Comparison of ENCODE assay signal across 30 cellular contexts in the genomic region with DNA sequence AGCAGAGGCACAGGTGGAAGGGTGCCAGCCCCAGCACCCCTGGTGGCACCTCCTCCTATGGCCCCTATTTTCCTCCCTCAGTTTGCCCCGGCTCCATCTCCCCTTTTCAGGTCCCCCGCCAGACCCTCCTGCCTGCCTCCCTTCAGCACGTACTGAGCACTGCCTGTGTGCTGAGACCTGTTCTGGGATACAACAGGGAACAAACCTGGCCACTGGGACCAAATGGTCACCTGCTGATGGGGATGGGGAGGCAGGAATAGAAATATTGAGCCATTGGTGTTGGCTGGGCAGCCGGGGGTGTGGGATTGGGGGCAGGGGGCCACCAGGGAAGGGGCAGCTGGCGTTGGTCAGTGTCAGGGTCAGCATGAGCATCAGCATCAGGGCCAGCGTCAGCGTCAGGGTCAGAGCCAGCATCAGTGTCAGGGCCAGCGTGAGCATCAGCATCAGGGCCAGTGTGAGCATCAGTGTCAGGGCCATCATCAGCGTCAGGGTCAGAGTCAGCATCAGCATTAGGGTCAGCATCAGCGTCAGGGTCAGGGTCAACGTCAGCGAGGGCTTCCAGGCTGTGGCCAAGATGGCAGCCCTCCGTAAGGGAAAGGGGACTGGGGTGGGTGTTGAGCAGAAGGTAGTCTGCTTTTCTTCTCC.
"Had no signal": no experiment of that assay in that cellular context is flagged by ENCODE, and none has a peak within 500 bp of the region (broad histone marks: within the 10 kb centered on the region; RNA-seq: fewer than 3 reads in every experiment).

No MANE protein-coding gene starts in this region.

- H3K4me3 Mint-ChIP-seq: activated B cell treated with CpG ODN at 0.5 μM for 24 hours; activated naive CD8-positive, alpha-beta T cell; activated T-cell treated with anti-CD3 and anti-CD28 coated beads, Interleukin-2, amount 50 U/mL, for 72 hours; brain; nephron progenitor cell; stimulated activated effector memory CD8-positive, alpha-beta T cell treated with anti-CD3 and anti-CD28 coated beads, Interleukin-12 subunit alpha, Interleukin-12 subunit beta, amount 100 ng/mL, for 72 hours; stimulated activated naive CD8-positive, alpha-beta T cell treated with anti-CD3 and anti-CD28 coated beads, Interleukin-15, Interleukin-2, amounts not matched to agents 100 ng/mL and 50 ng/mL, for 24 hours; T-helper 2 cell treated with Interferon-gamma antibody and Interleukin-4, amounts not matched to agents 5 μg/mL and 100 μg/mL, for 36 hours had no signal

- H3K9me3 Mint-ChIP-seq: activated B cell treated with CpG ODN at 0.5 μM for 24 hours; activated T-cell treated with anti-CD3 and anti-CD28 coated beads, Interleukin-2, amount 50 U/mL, for 72 hours; nephron progenitor cell; stimulated activated effector memory CD8-positive, alpha-beta T cell treated with anti-CD3 and anti-CD28 coated beads, Interleukin-12 subunit alpha, Interleukin-12 subunit beta, amount 100 ng/mL, for 72 hours; stimulated activated naive CD8-positive, alpha-beta T cell treated with anti-CD3 and anti-CD28 coated beads, Interleukin-15, Interleukin-2, amounts not matched to agents 100 ng/mL and 50 ng/mL, for 24 hours; T-helper 2 cell treated with Interferon-gamma antibody and Interleukin-4, amounts not matched to agents 5 μg/mL and 100 μg/mL, for 36 hours had no signal

- H3K36me3 ChIP-seq: ovary had no signal

- H3K27ac ChIP-seq: ascending aorta, epithelial cell of prostate, esophagus squamous epithelium, heart right ventricle, left lung, ovary, right lobe of liver, skin epidermis, upper lobe of right lung had no signal

- H3K4me1 ChIP-seq: ascending aorta, upper lobe of right lung had no signal

- H3K27ac Mint-ChIP-seq: activated B cell treated with CpG ODN at 0.5 μM for 24 hours; activated naive CD8-positive, alpha-beta T cell; activated T-cell treated with anti-CD3 and anti-CD28 coated beads, Interleukin-2, amount 50 U/mL, for 72 hours; nephron progenitor cell; progenitor cell of endocrine pancreas; stimulated activated effector memory CD8-positive, alpha-beta T cell treated with anti-CD3 and anti-CD28 coated beads, Interleukin-12 subunit alpha, Interleukin-12 subunit beta, amount 100 ng/mL, for 72 hours; stimulated activated naive CD8-positive, alpha-beta T cell treated with anti-CD3 and anti-CD28 coated beads, Interleukin-15, Interleukin-2, amounts not matched to agents 100 ng/mL and 50 ng/mL, for 24 hours; T-helper 2 cell treated with Interferon-gamma antibody and Interleukin-4, amounts not matched to agents 5 μg/mL and 100 μg/mL, for 36 hours had no signal

- H3K4me3 ChIP-seq: ascending aorta, esophagus squamous epithelium, heart right ventricle, left lung, lung, mucosa of descending colon, ovary, right lobe of liver, skin epidermis, upper lobe of right lung had no signal

- H3K27me3 ChIP-seq: ascending aorta, esophagus squamous epithelium, heart right ventricle, left lung, ovary, right lobe of liver, upper lobe of right lung had no signal

- H3K9me3 ChIP-seq: ascending aorta, esophagus squamous epithelium, heart right ventricle, left lung, mucosa of descending colon, ovary, right lobe of liver, upper lobe of right lung had no signal

- H3K27me3 Mint-ChIP-seq: activated B cell treated with CpG ODN at 0.5 μM for 24 hours; activated naive CD8-positive, alpha-beta T cell; brain; progenitor cell of endocrine pancreas; stimulated activated naive CD8-positive, alpha-beta T cell treated with anti-CD3 and anti-CD28 coated beads, Interleukin-15, Interleukin-2, amounts not matched to agents 100 ng/mL and 50 ng/mL, for 24 hours had no signal

- ATAC-seq: activated T-cell treated with anti-CD3 and anti-CD28 coated beads, Interleukin-2, amount 50 U/mL, for 72 hours; heart right ventricle; left lung; mucosa of descending colon; right lobe of liver; stimulated activated effector memory CD8-positive, alpha-beta T cell treated with anti-CD3 and anti-CD28 coated beads, Interleukin-12 subunit alpha, Interleukin-12 subunit beta, amount 100 ng/mL, for 72 hours; upper lobe of right lung had no signal

- DNase-seq: activated B cell treated with CpG ODN at 0.5 μM for 24 hours; activated CD4-positive, alpha-beta T cell treated with anti-CD3 and anti-CD28 coated beads, Interleukin-2, amount 50 U/mL, for 1 hour; activated naive CD4-positive, alpha-beta T cell; activated T-cell treated with anti-CD3 and anti-CD28 coated beads for 4 hours; activated T-cell treated with anti-CD3 and anti-CD28 coated beads, Interleukin-2, amount 50 U/mL, for 72 hours; cortex of kidney; esophagus squamous epithelium; foreskin melanocyte; heart right ventricle; kidney glomerular epithelial cell; left lung; mesendoderm; mucosa of descending colon; nephron progenitor cell; ovary; stimulated activated CD4-positive, alpha-beta T cell treated with anti-CD3 and anti-CD28 coated beads, Interleukin-12 subunit alpha, Interleukin-12 subunit beta, amount 100 ng/mL, for 4 hours; stimulated activated CD4-positive, alpha-beta T cell treated with anti-CD3 and anti-CD28 coated beads, Interleukin-4, amount 100 ng/mL, for 1 hour; T-helper 1 cell; upper lobe of right lung had no signal
